Comparison of ENCODE assay signal across 1 cellular context in the genomic region with DNA sequence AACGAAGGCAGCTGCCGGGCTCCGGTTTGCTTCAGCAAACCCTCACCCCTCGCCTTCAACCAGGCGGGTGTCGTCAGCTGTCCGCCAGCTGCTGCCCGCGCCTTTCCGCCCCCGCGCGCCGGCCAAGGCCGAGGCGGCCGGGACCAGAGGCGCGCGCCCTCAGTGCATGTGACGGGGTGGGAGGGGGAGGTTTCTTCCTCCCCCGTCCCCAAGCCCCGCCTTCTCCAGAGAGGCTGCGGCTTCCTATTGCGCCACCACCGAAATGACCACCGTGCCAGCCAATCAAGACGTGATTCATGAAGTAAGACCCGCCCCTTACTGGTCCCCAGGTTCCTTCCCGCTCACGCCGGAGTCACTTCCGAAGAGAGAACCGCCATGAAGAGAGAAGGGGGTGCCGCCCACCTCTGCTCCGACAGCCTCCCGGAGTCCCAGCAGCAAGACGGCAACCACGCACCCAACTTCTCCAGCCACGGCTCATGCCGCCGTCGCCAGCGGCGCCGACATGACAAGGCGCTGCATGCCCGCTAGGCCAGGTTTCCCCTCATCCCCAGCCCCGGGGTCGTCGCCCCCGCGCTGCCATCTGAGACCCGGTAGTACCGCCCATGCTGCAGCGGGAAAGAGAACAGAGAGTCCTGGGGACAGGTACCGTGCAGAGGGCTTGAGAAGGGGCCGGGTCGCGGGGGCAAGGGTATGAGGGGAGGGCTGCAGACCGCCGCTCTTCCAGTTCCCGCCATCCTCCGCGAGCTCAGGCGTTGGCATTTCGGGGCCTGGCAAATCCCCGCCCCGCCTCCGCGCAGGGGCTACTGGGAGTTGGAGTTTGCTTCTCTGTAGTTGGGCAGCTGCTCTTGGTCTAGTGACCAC.
A peak's percentile ranks its signal among the peaks of the same experiment; 100 is the strongest.
TF ChIP-seq lines count a peak whose summit lies in the region.

A gene with protein sequence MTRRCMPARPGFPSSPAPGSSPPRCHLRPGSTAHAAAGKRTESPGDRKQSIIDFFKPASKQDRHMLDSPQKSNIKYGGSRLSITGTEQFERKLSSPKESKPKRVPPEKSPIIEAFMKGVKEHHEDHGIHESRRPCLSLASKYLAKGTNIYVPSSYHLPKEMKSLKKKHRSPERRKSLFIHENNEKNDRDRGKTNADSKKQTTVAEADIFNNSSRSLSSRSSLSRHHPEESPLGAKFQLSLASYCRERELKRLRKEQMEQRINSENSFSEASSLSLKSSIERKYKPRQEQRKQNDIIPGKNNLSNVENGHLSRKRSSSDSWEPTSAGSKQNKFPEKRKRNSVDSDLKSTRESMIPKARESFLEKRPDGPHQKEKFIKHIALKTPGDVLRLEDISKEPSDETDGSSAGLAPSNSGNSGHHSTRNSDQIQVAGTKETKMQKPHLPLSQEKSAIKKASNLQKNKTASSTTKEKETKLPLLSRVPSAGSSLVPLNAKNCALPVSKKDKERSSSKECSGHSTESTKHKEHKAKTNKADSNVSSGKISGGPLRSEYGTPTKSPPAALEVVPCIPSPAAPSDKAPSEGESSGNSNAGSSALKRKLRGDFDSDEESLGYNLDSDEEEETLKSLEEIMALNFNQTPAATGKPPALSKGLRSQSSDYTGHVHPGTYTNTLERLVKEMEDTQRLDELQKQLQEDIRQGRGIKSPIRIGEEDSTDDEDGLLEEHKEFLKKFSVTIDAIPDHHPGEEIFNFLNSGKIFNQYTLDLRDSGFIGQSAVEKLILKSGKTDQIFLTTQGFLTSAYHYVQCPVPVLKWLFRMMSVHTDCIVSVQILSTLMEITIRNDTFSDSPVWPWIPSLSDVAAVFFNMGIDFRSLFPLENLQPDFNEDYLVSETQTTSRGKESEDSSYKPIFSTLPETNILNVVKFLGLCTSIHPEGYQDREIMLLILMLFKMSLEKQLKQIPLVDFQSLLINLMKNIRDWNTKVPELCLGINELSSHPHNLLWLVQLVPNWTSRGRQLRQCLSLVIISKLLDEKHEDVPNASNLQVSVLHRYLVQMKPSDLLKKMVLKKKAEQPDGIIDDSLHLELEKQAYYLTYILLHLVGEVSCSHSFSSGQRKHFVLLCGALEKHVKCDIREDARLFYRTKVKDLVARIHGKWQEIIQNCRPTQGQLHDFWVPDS (plus strand): TSS at position 355 of the 861 bp plus-strand sequence. CDS start 148 bp downstream, at position 503.

TF ChIP-seq in K562, 482 proteins besides CTCF, POLR2A, EP300 and RAD21 (continued from another document and continues in another):
- TF ChIP-seq, protein P1, sequence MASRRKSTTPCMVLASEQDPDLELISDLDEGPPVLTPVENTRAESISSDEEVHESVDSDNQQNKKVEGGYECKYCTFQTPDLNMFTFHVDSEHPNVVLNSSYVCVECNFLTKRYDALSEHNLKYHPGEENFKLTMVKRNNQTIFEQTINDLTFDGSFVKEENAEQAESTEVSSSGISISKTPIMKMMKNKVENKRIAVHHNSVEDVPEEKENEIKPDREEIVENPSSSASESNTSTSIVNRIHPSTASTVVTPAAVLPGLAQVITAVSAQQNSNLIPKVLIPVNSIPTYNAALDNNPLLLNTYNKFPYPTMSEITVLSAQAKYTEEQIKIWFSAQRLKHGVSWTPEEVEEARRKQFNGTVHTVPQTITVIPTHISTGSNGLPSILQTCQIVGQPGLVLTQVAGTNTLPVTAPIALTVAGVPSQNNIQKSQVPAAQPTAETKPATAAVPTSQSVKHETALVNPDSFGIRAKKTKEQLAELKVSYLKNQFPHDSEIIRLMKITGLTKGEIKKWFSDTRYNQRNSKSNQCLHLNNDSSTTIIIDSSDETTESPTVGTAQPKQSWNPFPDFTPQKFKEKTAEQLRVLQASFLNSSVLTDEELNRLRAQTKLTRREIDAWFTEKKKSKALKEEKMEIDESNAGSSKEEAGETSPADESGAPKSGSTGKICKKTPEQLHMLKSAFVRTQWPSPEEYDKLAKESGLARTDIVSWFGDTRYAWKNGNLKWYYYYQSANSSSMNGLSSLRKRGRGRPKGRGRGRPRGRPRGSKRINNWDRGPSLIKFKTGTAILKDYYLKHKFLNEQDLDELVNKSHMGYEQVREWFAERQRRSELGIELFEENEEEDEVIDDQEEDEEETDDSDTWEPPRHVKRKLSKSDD (conservative IDR thresholded peaks at IDR 0.05; ENCODE audit: low read length): no peak
- TF ChIP-seq SUPT5H (IDR thresholded peaks at IDR 0.05): peak; percentile 78
- peak; percentile 90; the same call in 1 of the 2 replicates for TF ChIP-seq PHF8 (IDR thresholded peaks at IDR 0.05; ENCODE audit: borderline replicate concordance, low read length)
- no peak for TF ChIP-seq BACH1 (tag; IDR thresholded peaks at IDR 0.05)
- TF ChIP-seq HDAC2 (IDR thresholded peaks at IDR 0.05): peak; percentile 48; the same call in 1 of the 2 replicates
- no peak for TF ChIP-seq MTF1 (CRISPR knock-in tag; IDR thresholded peaks at IDR 0.05; ENCODE audit: borderline replicate concordance)
- no peak for TF ChIP-seq RHOXF2B (CRISPR knock-in tag; conservative IDR thresholded peaks at IDR 0.05)
- TF ChIP-seq FOXJ3 (CRISPR knock-in tag; IDR thresholded peaks at IDR 0.05): no peak
- no peak for TF ChIP-seq ZNF253 (CRISPR knock-in tag; conservative IDR thresholded peaks at IDR 0.05)
- no peak for TF ChIP-seq SAFB2 (IDR thresholded peaks at IDR 0.05; ENCODE audit: borderline replicate concordance, low read depth, low read length, severe bottlenecking)
- TF ChIP-seq PTRF (tag; IDR thresholded peaks at IDR 0.05): no peak
- TF ChIP-seq, protein P2, sequence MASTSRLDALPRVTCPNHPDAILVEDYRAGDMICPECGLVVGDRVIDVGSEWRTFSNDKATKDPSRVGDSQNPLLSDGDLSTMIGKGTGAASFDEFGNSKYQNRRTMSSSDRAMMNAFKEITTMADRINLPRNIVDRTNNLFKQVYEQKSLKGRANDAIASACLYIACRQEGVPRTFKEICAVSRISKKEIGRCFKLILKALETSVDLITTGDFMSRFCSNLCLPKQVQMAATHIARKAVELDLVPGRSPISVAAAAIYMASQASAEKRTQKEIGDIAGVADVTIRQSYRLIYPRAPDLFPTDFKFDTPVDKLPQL (IDR thresholded peaks at IDR 0.05; ENCODE audit: extremely low read depth, insufficient read length): no peak
- TF ChIP-seq JUN (IDR thresholded peaks at IDR 0.05; ENCODE audit: borderline replicate concordance, low read depth, low read length): 0 out of 2 replicates have a peak, but pooled peaks have one; percentile 2
- TF ChIP-seq JUN (CRISPR knock-in tag; IDR thresholded peaks at IDR 0.05; ENCODE audit: borderline replicate concordance): no peak
- TF ChIP-seq, protein P3, sequence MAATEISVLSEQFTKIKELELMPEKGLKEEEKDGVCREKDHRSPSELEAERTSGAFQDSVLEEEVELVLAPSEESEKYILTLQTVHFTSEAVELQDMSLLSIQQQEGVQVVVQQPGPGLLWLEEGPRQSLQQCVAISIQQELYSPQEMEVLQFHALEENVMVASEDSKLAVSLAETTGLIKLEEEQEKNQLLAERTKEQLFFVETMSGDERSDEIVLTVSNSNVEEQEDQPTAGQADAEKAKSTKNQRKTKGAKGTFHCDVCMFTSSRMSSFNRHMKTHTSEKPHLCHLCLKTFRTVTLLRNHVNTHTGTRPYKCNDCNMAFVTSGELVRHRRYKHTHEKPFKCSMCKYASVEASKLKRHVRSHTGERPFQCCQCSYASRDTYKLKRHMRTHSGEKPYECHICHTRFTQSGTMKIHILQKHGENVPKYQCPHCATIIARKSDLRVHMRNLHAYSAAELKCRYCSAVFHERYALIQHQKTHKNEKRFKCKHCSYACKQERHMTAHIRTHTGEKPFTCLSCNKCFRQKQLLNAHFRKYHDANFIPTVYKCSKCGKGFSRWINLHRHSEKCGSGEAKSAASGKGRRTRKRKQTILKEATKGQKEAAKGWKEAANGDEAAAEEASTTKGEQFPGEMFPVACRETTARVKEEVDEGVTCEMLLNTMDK (IDR thresholded peaks at IDR 0.05; ENCODE audit: borderline replicate concordance, insufficient read depth, low read depth, low read length, poor library complexity, severe bottlenecking): no peak
- no peak for TF ChIP-seq ZNF274 (IDR thresholded peaks at IDR 0.05; ENCODE audit: borderline replicate concordance, low read depth, low read length)
- no peak for TF ChIP-seq PCBP2 (IDR thresholded peaks at IDR 0.05; ENCODE audit: low read depth, low read length, poor library complexity, severe bottlenecking)
- no peak for TF ChIP-seq MCM2 (IDR thresholded peaks at IDR 0.05; ENCODE audit: low read depth)
- TF ChIP-seq, protein P4, sequence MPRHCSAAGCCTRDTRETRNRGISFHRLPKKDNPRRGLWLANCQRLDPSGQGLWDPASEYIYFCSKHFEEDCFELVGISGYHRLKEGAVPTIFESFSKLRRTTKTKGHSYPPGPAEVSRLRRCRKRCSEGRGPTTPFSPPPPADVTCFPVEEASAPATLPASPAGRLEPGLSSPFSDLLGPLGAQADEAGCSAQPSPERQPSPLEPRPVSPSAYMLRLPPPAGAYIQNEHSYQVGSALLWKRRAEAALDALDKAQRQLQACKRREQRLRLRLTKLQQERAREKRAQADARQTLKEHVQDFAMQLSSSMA (CRISPR knock-in tag; IDR thresholded peaks at IDR 0.05): no peak
- no peak for TF ChIP-seq ZNF589 (CRISPR knock-in tag; IDR thresholded peaks at IDR 0.05; ENCODE audit: low read depth)
- TF ChIP-seq, protein P5, sequence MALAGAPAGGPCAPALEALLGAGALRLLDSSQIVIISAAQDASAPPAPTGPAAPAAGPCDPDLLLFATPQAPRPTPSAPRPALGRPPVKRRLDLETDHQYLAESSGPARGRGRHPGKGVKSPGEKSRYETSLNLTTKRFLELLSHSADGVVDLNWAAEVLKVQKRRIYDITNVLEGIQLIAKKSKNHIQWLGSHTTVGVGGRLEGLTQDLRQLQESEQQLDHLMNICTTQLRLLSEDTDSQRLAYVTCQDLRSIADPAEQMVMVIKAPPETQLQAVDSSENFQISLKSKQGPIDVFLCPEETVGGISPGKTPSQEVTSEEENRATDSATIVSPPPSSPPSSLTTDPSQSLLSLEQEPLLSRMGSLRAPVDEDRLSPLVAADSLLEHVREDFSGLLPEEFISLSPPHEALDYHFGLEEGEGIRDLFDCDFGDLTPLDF (CRISPR knock-in tag; IDR thresholded peaks at IDR 0.05): 0 out of 2 replicates have a peak, but pooled peaks have one; percentile 41
- no peak for TF ChIP-seq ZNF76 (CRISPR knock-in tag; IDR thresholded peaks at IDR 0.05; ENCODE audit: borderline replicate concordance)
- TF ChIP-seq, protein P6, sequence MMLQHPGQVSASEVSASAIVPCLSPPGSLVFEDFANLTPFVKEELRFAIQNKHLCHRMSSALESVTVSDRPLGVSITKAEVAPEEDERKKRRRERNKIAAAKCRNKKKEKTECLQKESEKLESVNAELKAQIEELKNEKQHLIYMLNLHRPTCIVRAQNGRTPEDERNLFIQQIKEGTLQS (IDR thresholded peaks at IDR 0.05): peak; percentile 54
- TF ChIP-seq, protein P6 (CRISPR knock-in tag; conservative IDR thresholded peaks at IDR 0.05): no peak
- TF ChIP-seq DPF2 (IDR thresholded peaks at IDR 0.05): no peak
- peak; percentile 48 for TF ChIP-seq PCBP1 (IDR thresholded peaks at IDR 0.05; ENCODE audit: low read depth, low read length, poor library complexity, severe bottlenecking)
- TF ChIP-seq ZBTB1 (CRISPR knock-in tag; IDR thresholded peaks at IDR 0.05; ENCODE audit: borderline replicate concordance, low read depth): no peak
- TF ChIP-seq ZC3H11A (IDR thresholded peaks at IDR 0.05; ENCODE audit: low read depth, low read length): no peak
- peak in 1 of 2 experiments; percentile 89; a peak in 2 of 4 replicates for TF ChIP-seq SIN3A (IDR thresholded peaks at IDR 0.05; ENCODE audit: borderline replicate concordance in 2 of 2, control insufficient read depth in 1 of 2, low read depth in 2 of 2, low read length in 2 of 2)
- TF ChIP-seq ERF (CRISPR knock-in tag; IDR thresholded peaks at IDR 0.05): no peak
- no peak for TF ChIP-seq NONO (IDR thresholded peaks at IDR 0.05; ENCODE audit: low read depth in 2 of 2, low read length in 1 of 2)
- TF ChIP-seq NCOR1 (IDR thresholded peaks at IDR 0.05): no peak
- TF ChIP-seq, protein P7, sequence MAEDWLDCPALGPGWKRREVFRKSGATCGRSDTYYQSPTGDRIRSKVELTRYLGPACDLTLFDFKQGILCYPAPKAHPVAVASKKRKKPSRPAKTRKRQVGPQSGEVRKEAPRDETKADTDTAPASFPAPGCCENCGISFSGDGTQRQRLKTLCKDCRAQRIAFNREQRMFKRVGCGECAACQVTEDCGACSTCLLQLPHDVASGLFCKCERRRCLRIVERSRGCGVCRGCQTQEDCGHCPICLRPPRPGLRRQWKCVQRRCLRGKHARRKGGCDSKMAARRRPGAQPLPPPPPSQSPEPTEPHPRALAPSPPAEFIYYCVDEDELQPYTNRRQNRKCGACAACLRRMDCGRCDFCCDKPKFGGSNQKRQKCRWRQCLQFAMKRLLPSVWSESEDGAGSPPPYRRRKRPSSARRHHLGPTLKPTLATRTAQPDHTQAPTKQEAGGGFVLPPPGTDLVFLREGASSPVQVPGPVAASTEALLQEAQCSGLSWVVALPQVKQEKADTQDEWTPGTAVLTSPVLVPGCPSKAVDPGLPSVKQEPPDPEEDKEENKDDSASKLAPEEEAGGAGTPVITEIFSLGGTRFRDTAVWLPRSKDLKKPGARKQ (CRISPR knock-in tag; IDR thresholded peaks at IDR 0.05): no peak
- TF ChIP-seq FOXA1 (IDR thresholded peaks at IDR 0.05; ENCODE audit: borderline replicate concordance): no peak
- TF ChIP-seq HDAC6 (IDR thresholded peaks at IDR 0.05; ENCODE audit: low read depth, low read length): no peak
- no peak for TF ChIP-seq NFE2 (IDR thresholded peaks at IDR 0.05; ENCODE audit: low read depth)
- TF ChIP-seq, protein P8, sequence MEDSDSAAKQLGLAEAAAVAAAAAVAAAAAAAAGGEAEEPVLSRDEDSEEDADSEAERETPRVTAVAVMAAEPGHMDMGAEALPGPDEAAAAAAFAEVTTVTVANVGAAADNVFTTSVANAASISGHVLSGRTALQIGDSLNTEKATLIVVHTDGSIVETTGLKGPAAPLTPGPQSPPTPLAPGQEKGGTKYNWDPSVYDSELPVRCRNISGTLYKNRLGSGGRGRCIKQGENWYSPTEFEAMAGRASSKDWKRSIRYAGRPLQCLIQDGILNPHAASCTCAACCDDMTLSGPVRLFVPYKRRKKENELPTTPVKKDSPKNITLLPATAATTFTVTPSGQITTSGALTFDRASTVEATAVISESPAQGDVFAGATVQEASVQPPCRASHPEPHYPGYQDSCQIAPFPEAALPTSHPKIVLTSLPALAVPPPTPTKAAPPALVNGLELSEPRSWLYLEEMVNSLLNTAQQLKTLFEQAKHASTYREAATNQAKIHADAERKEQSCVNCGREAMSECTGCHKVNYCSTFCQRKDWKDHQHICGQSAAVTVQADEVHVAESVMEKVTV (CRISPR knock-in tag; IDR thresholded peaks at IDR 0.05): no peak
- no peak for TF ChIP-seq ARID1B (IDR thresholded peaks at IDR 0.05)
- TF ChIP-seq, protein P9, sequence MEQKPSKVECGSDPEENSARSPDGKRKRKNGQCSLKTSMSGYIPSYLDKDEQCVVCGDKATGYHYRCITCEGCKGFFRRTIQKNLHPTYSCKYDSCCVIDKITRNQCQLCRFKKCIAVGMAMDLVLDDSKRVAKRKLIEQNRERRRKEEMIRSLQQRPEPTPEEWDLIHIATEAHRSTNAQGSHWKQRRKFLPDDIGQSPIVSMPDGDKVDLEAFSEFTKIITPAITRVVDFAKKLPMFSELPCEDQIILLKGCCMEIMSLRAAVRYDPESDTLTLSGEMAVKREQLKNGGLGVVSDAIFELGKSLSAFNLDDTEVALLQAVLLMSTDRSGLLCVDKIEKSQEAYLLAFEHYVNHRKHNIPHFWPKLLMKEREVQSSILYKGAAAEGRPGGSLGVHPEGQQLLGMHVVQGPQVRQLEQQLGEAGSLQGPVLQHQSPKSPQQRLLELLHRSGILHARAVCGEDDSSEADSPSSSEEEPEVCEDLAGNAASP (IDR thresholded peaks at IDR 0.05): no peak
- TF ChIP-seq KDM5B (IDR thresholded peaks at IDR 0.05; ENCODE audit: insufficient replicate concordance, low read depth, low read length): peak; percentile 61
